Comparison of ENCODE assay signal across 16 cellular contexts in the genomic region with DNA sequence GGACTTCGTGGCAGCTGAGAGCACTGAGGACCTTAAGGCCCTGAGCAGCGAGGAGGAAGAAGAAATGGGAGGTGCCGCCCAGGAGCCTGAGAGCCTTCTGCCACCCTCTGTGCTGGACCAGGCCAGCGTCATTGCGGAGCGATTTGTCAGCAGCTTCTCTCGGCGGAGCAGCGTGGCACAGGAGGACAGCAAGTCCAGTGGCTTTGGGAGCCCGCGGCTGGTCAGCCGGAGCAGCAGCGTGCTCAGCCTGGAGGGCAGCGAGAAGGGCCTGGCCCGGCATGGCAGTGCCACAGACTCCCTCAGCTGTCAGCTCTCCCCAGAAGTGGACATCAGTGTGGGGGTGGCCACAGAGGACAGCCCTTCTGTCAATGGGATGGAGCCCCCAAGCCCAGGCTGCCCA. TPM values are rescaled to one million over a fixed set of nuclear protein-coding genes. Genes with fewer than 3 reads are reported as not detected.
DNase-seq lines count a peak whose midpoint lies in the region; ATAC-seq and TF ChIP-seq lines count a peak whose summit lies in the region.
"Had no signal": no experiment of that assay in that cellular context is flagged by ENCODE, and none has a peak within 500 bp of the region (broad histone marks: within the 10 kb centered on the region; RNA-seq: fewer than 3 reads in every experiment).

No MANE protein-coding gene starts in this region.

- no peaks in the 10 kb centered on the region for H3K27me3 Mint-ChIP-seq in activated CD4-positive, alpha-beta T cell treated with anti-CD3 and anti-CD28 coated beads, Interleukin-2, amount 10 ng/mL, durations not matched to agents 7 days and 5 days
- peaks cover 5% of the 10 kb centered on the region for H3K27me3 Mint-ChIP-seq in nephron progenitor cell (ENCODE audit: low read depth, poor library complexity)
- H3K27me3 Mint-ChIP-seq in stimulated activated naive B cell treated with anti-CD40 and anti-IgM and Interleukin-4, amounts not matched to agents 10 μg/mL and 1 μg/mL and 100 μg/mL, for 72 hours, result no peaks in the 10 kb centered on the region

- no peaks in the 10 kb centered on the region for H3K9me3 ChIP-seq in RWPE2 (ENCODE audit: severe bottlenecking)
- no peaks in the 10 kb centered on the region for H3K9me3 ChIP-seq in WERI-Rb-1 (ENCODE audit: severe bottlenecking)

- H3K27ac ChIP-seq in RWPE2 (ENCODE audit: poor library complexity, severe bottlenecking), result no peak overlapping the region
- H3K27ac ChIP-seq in WERI-Rb-1, result no peak overlapping the region
- H3K27ac ChIP-seq: BLaER1 had no signal

- H3K36me3 Mint-ChIP-seq in activated CD4-positive, alpha-beta T cell treated with anti-CD3 and anti-CD28 coated beads, Interleukin-2, amount 10 ng/mL, durations not matched to agents 7 days and 5 days (ENCODE audit: low read depth), result peaks cover 11% of the 10 kb centered on the region
- H3K36me3 Mint-ChIP-seq in nephron progenitor cell (ENCODE audit: low read depth), result peaks cover 71% of the 10 kb centered on the region
- H3K36me3 Mint-ChIP-seq in stimulated activated naive B cell treated with anti-CD40 and anti-IgM and Interleukin-4, amounts not matched to agents 10 μg/mL and 1 μg/mL and 100 μg/mL, for 72 hours, result no peaks in the 10 kb centered on the region

- H3K36me3 ChIP-seq in RWPE2 (ENCODE audit: low read depth), result peaks cover 100% of the 10 kb centered on the region
- peaks cover 20% of the 10 kb centered on the region for H3K36me3 ChIP-seq in WERI-Rb-1

- CTCF ChIA-PET in activated CD4-positive, alpha-beta T cell treated with anti-CD3 and anti-CD28 coated beads, Interleukin-2, amount 10 ng/mL, durations not matched to agents 7 days and 5 days (lab: Charles Lee), result interaction anchor here (1.1 to 1.7 kb wide), 5 partner anchors 9 to 136 kb away, joined by 3 read pairs; no protein-coding TSS in a partner anchor

- no peaks in the 10 kb centered on the region for H3K27me3 ChIP-seq in RWPE2 (ENCODE audit: insufficient read depth, poor library complexity, severe bottlenecking)
- H3K27me3 ChIP-seq in WERI-Rb-1 (ENCODE audit: insufficient read depth, low read depth, severe bottlenecking), result no peaks in the 10 kb centered on the region
- H3K27me3 ChIP-seq: BLaER1 had no signal

- no peak overlapping the region for H3K4me3 ChIP-seq in RWPE2 (ENCODE audit: severe bottlenecking)
- no peak overlapping the region for H3K4me3 ChIP-seq in WERI-Rb-1 (ENCODE audit: low read depth, low read length)
- H3K4me3 ChIP-seq: BLaER1 had no signal

- no peak for ATAC-seq in RWPE2 (ENCODE audit: low read depth)
- no peak for ATAC-seq in stimulated activated naive B cell treated with anti-CD40 and anti-IgM and Interleukin-4, amounts not matched to agents 10 μg/mL and 1 μg/mL and 100 μg/mL, for 72 hours (replicated peaks)
- ATAC-seq: HepG2 had no signal

- no peak overlapping the region for H3K4me3 Mint-ChIP-seq in activated CD4-positive, alpha-beta T cell treated with anti-CD3 and anti-CD28 coated beads, Interleukin-2, amount 10 ng/mL, durations not matched to agents 7 days and 5 days
- H3K4me3 Mint-ChIP-seq in nephron progenitor cell, result no peak overlapping the region
- no peak overlapping the region for H3K4me3 Mint-ChIP-seq in stimulated activated naive B cell treated with anti-CD40 and anti-IgM and Interleukin-4, amounts not matched to agents 10 μg/mL and 1 μg/mL and 100 μg/mL, for 72 hours
- H3K4me3 Mint-ChIP-seq: CD8-positive, alpha-beta memory T cell; H9 had no signal

- no peaks in the 10 kb centered on the region for H3K9me3 Mint-ChIP-seq in activated CD4-positive, alpha-beta T cell treated with anti-CD3 and anti-CD28 coated beads, Interleukin-2, amount 10 ng/mL, durations not matched to agents 7 days and 5 days
- H3K9me3 Mint-ChIP-seq in nephron progenitor cell, result no peaks in the 10 kb centered on the region
- H3K9me3 Mint-ChIP-seq in stimulated activated naive B cell treated with anti-CD40 and anti-IgM and Interleukin-4, amounts not matched to agents 10 μg/mL and 1 μg/mL and 100 μg/mL, for 72 hours, result no peaks in the 10 kb centered on the region
- H3K9me3 Mint-ChIP-seq: H9 had no signal

- H3K27ac Mint-ChIP-seq in activated CD4-positive, alpha-beta T cell treated with anti-CD3 and anti-CD28 coated beads, Interleukin-2, amount 10 ng/mL, durations not matched to agents 7 days and 5 days, result peak overlapping the region; percentile 69
- peak overlapping the region; percentile 97 for H3K27ac Mint-ChIP-seq in nephron progenitor cell
- no peak overlapping the region for H3K27ac Mint-ChIP-seq in stimulated activated naive B cell treated with anti-CD40 and anti-IgM and Interleukin-4, amounts not matched to agents 10 μg/mL and 1 μg/mL and 100 μg/mL, for 72 hours

- peaks cover 12% of the 10 kb centered on the region for H3K4me1 Mint-ChIP-seq in activated CD4-positive, alpha-beta T cell treated with anti-CD3 and anti-CD28 coated beads, Interleukin-2, amount 10 ng/mL, durations not matched to agents 7 days and 5 days
- H3K4me1 Mint-ChIP-seq in nephron progenitor cell, result peaks cover 28% of the 10 kb centered on the region
- H3K4me1 Mint-ChIP-seq in stimulated activated naive B cell treated with anti-CD40 and anti-IgM and Interleukin-4, amounts not matched to agents 10 μg/mL and 1 μg/mL and 100 μg/mL, for 72 hours, result no peaks in the 10 kb centered on the region

- POLR2A ChIA-PET in activated CD4-positive, alpha-beta T cell treated with anti-CD3 and anti-CD28 coated beads, Interleukin-2, amount 10 ng/mL, durations not matched to agents 7 days and 5 days (lab: Charles Lee), result no interaction called here

- no peak for TF ChIP-seq CTCF in RWPE2 (IDR thresholded peaks at IDR 0.05; ENCODE audit: poor library complexity, severe bottlenecking)
- no peak for TF ChIP-seq CTCF in nephron progenitor cell (IDR thresholded peaks at IDR 0.05)
- no peak for TF ChIP-seq CTCF in WERI-Rb-1 (IDR thresholded peaks at IDR 0.05; ENCODE audit: low read depth, low read length)

- no peaks in the 10 kb centered on the region for H3K4me1 ChIP-seq in RWPE2 (ENCODE audit: insufficient read depth, poor library complexity, severe bottlenecking)

- DNase-seq in activated CD4-positive, alpha-beta T cell treated with anti-CD3 and anti-CD28 coated beads, Interleukin-2, amount 10 ng/mL, durations not matched to agents 7 days and 5 days, result no peak
- no peak for DNase-seq in activated CD4-positive, alpha-beta T cell treated with anti-CD3 and anti-CD28 coated beads for 1 hour
- DNase-seq in RWPE2 (ENCODE audit: low spot score) (peak; percentile 63), nephron progenitor cell (no peak), WERI-Rb-1 (no peak), NCI-H446 treated with DMSO at 0.1 percent for 48 hours (lab: John Stamatoyannopoulos, UW) (no peak)
- no peak for DNase-seq in stimulated activated naive B cell treated with anti-CD40 and anti-IgM and Interleukin-4, amounts not matched to agents 10 μg/mL and 1 μg/mL and 100 μg/mL, for 72 hours
- DNase-seq: 8988T; AML-193; CD8-positive, alpha-beta memory T cell; DMS53; GF-D8; GOT3; H9 had no signal

RNA-seq across cellular contexts. Expression of a gene that starts 37.0 kb away (rescaled TPM):
- 10 to 100 TPM; 36.0 to 39.5 TPM for total RNA-seq in activated CD4-positive, alpha-beta T cell treated with anti-CD3 and anti-CD28 coated beads, Interleukin-2, amount 10 ng/mL, durations not matched to agents 7 days and 5 days
